30 cellular contexts compared by ENCODE assay signal in the genomic region with DNA sequence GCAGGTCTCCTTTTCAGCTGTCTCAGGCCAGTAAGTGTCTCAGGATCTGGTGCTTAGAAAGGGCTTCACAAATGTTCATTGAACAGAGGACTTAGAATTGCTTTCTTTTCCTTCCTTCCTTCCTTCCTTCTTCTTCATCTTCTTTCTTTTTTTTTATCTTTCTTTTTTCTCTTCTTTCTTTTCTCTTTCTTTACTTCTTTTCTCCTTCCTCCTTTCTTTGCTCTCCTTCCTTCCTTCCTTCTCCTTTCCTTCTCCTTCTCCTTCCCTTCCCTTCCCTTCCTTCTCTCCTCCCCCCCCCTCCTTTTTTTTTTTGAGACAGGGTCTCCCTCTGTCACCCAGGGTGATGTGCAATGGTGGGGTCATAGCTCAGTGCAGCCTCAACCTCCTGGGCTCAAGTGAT. TPM values are rescaled to one million over a fixed set of nuclear protein-coding genes. Genes with fewer than 3 reads are reported as not detected.
"Had no signal": no experiment of that assay in that cellular context is flagged by ENCODE, and none has a peak within 500 bp of the region (broad histone marks: within the 10 kb centered on the region; RNA-seq: fewer than 3 reads in every experiment).

No MANE protein-coding gene starts in this region.

- H3K27me3 ChIP-seq: pancreas, testis, thyroid gland had no signal

- H3K4me3 ChIP-seq: left lung, lower lobe of right lung, pancreas, prostate gland, skin epidermis, stomach, testis, thyroid gland, transverse colon, upper lobe of right lung had no signal

- H3K9me3 ChIP-seq: left lung, lower lobe of right lung, pancreas, prostate gland, stomach, testis, thyroid gland, transverse colon, upper lobe of right lung had no signal

- H3K27ac Mint-ChIP-seq: stimulated activated naive B cell treated with anti-CD40 and anti-IgM and Interleukin-4, amounts not matched to agents 10 μg/mL and 1 μg/mL and 100 μg/mL, for 72 hours had no signal

- H3K4me3 Mint-ChIP-seq: immature natural killer cell; naive thymus-derived CD8-positive, alpha-beta T cell; nephron; stimulated activated naive B cell treated with anti-CD40 and anti-IgM and Interleukin-4, amounts not matched to agents 10 μg/mL and 1 μg/mL and 100 μg/mL, for 72 hours had no signal

- H3K36me3 Mint-ChIP-seq: immature natural killer cell; naive thymus-derived CD8-positive, alpha-beta T cell had no signal

- H3K9me3 Mint-ChIP-seq: immature natural killer cell; naive thymus-derived CD8-positive, alpha-beta T cell; nephron; stimulated activated naive B cell treated with anti-CD40 and anti-IgM and Interleukin-4, amounts not matched to agents 10 μg/mL and 1 μg/mL and 100 μg/mL, for 72 hours had no signal

- H3K27ac ChIP-seq: left lung, lower lobe of right lung, pancreas, prostate gland, skin epidermis, stomach, testis, thyroid gland, transverse colon, upper lobe of right lung had no signal

- DNase-seq: hypothalamus; immature natural killer cell; kidney; left colon; left lung; lower lobe of right lung; mammary epithelial cell; mesenchymal stem cell; naive thymus-derived CD8-positive, alpha-beta T cell; nucleus accumbens; pancreas; retina; right cardiac atrium; stimulated activated CD4-positive, alpha-beta T cell treated with anti-CD3 and anti-CD28 coated beads, Interleukin-12 subunit alpha, Interleukin-12 subunit beta, amount 100 ng/mL, for 4 hours; stimulated activated CD4-positive, alpha-beta T cell treated with anti-CD3 and anti-CD28 coated beads, Interleukin-15, amount 100 ng/mL, for 24 hours; stimulated activated CD4-positive, alpha-beta T cell treated with anti-CD3 and anti-CD28 coated beads, Interleukin-2, amount 100 ng/mL, for 24 hours; stimulated activated CD4-positive, alpha-beta T cell treated with anti-CD3 and anti-CD28 coated beads, Interleukin-4, amount 100 ng/mL, for 1 hour; stimulated activated naive B cell treated with anti-CD40 and anti-IgM and Interleukin-4, amounts not matched to agents 10 μg/mL and 1 μg/mL and 100 μg/mL, for 72 hours; stimulated activated naive CD8-positive, alpha-beta T cell treated with anti-CD3 and anti-CD28 coated beads, Interleukin-15, Interleukin-2, amounts not matched to agents 100 U/mL and 50 U/mL, for 24 hours; stomach; testis; thyroid gland; transverse colon; upper lobe of right lung had no signal

- H3K36me3 ChIP-seq: left lung, lower lobe of right lung, pancreas, prostate gland, stomach, thyroid gland, transverse colon, upper lobe of right lung had no signal

- H3K4me1 Mint-ChIP-seq: immature natural killer cell had no signal

- FAIRE-seq: islet of Langerhans, kidney, pancreas had no signal

- ATAC-seq: left colon; left lung; lower lobe of right lung; naive thymus-derived CD8-positive, alpha-beta T cell; pancreas; right cardiac atrium; sciatic nerve; stimulated activated naive CD8-positive, alpha-beta T cell treated with anti-CD3 and anti-CD28 coated beads, Interleukin-15, Interleukin-2, amounts not matched to agents 100 U/mL and 50 U/mL, for 24 hours; upper lobe of right lung had no signal

- H3K4me1 ChIP-seq: left lung, lower lobe of right lung, pancreas, prostate gland, testis, transverse colon, upper lobe of right lung had no signal

RNA-seq across cellular contexts. Expression of gene COL26A1, which starts 34.6 kb away (rescaled TPM):
- total RNA-seq: left colon; mammary epithelial cell; naive thymus-derived CD8-positive, alpha-beta T cell; osteoblast; thyroid gland; transverse colon had no signal
- polyA plus RNA-seq: immature natural killer cell; mammary epithelial cell; naive thymus-derived CD8-positive, alpha-beta T cell had no signal
